ENCODE assay signal across 16 cellular contexts in the genomic region with DNA sequence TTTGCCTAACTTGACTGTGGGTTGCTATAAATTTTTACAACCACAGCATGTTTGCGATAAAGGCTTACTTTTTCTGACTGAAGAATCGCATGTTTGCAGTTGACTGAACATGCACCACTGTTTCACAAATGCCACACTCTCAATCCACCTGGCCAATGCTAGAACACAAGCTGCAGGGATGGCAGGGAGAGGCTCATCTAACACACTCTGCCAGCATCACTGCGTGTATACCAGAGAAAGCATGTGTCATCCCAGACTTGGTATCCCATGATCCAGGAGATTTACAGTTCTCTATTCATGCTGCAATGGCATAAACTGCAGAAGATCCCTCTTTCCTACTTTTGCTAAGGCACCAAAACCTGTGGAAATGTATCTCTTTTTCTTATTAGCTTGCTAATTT.
A peak's percentile ranks its signal among the peaks of the same experiment; 100 is the strongest.
DNase-seq lines count a peak whose midpoint lies in the region; ATAC-seq and TF ChIP-seq lines count a peak whose summit lies in the region.
"Had no signal": no experiment of that assay in that cellular context is flagged by ENCODE, and none has a peak within 500 bp of the region (broad histone marks: within the 10 kb centered on the region; RNA-seq: fewer than 3 reads in every experiment).

No MANE protein-coding gene starts in this region.

- CTCF ChIA-PET in CD4-positive, alpha-beta memory T cell (lab: Charles Lee; ENCODE audit: partially characterized antibody), result interaction anchor here (1.0 to 1.5 kb wide), 2 partner anchors 8 to 11 kb away, joined by 3 read pairs; no protein-coding TSS in a partner anchor

- peak overlapping the region; percentile 19 to 94 (median 62) for H3K27ac Mint-ChIP-seq in CD4-positive, alpha-beta memory T cell
- peak overlapping the region; percentile 3 for H3K27ac Mint-ChIP-seq in activated T-helper 17 cell treated with anti-CD3 and anti-CD28 coated beads, Interleukin-2, amount 50 U/mL, for 72 hours
- H3K27ac Mint-ChIP-seq in memory B cell (peak overlapping the region; percentile 70), osteocyte (ENCODE audit: unreplicated experiment) (no peak overlapping the region), endodermal cell (no peak overlapping the region)
- H3K27ac Mint-ChIP-seq: B cell, H9 had no signal

- no peaks in the 10 kb centered on the region for H3K27me3 ChIP-seq in CD4-positive, alpha-beta memory T cell (ENCODE audit: insufficient read depth, low read length)
- no peaks in the 10 kb centered on the region for H3K27me3 ChIP-seq in endodermal cell (ENCODE audit: control insufficient read depth, insufficient read depth, low read length, poor library complexity, severe bottlenecking)
- H3K27me3 ChIP-seq in thyroid gland, result no peaks in the 10 kb centered on the region
- H3K27me3 ChIP-seq: MG63 had no signal

- no peak overlapping the region for H3K9ac ChIP-seq in endodermal cell (ENCODE audit: extremely low read depth, low read length, poor library complexity, severe bottlenecking)

- no peak overlapping the region for H3K4me3 Mint-ChIP-seq in CD4-positive, alpha-beta memory T cell
- no peak overlapping the region for H3K4me3 Mint-ChIP-seq in activated T-helper 17 cell treated with anti-CD3 and anti-CD28 coated beads, Interleukin-2, amount 50 U/mL, for 72 hours
- H3K4me3 Mint-ChIP-seq in memory B cell, result no peak overlapping the region
- H3K4me3 Mint-ChIP-seq in osteocyte (ENCODE audit: unreplicated experiment), result no peak overlapping the region
- H3K4me3 Mint-ChIP-seq in endodermal cell, result no peak overlapping the region
- H3K4me3 Mint-ChIP-seq: B cell, H9 had no signal

- intact Hi-C loops in CD4-positive, alpha-beta memory T cell (cut with micrococcal nuclease), result no loop called here
- intact Hi-C loops in thyroid gland (cut with DNase I), result no loop called here

- peaks cover 29 to 63% (median 38%) of the 10 kb centered on the region in 4 donors for H3K4me1 Mint-ChIP-seq in CD4-positive, alpha-beta memory T cell
- peaks cover 21% of the 10 kb centered on the region for H3K4me1 Mint-ChIP-seq in activated T-helper 17 cell treated with anti-CD3 and anti-CD28 coated beads, Interleukin-2, amount 50 U/mL, for 72 hours
- H3K4me1 Mint-ChIP-seq in memory B cell (peaks cover 13% of the 10 kb centered on the region), osteocyte (ENCODE audit: unreplicated experiment) (peaks cover 12% of the 10 kb centered on the region), endodermal cell (peaks cover 6% of the 10 kb centered on the region)

- peaks cover 65% of the 10 kb centered on the region for H3K36me3 ChIP-seq in CD4-positive, alpha-beta memory T cell (ENCODE audit: insufficient read depth, low read length)
- no peaks in the 10 kb centered on the region for H3K36me3 ChIP-seq in endodermal cell (ENCODE audit: control insufficient read depth, insufficient read depth, low read length)
- H3K36me3 ChIP-seq in thyroid gland, result peaks cover 26 to 36% of the 10 kb centered on the region in 2 donors

- no peaks in the 10 kb centered on the region for H3K27me3 Mint-ChIP-seq in CD4-positive, alpha-beta memory T cell
- H3K27me3 Mint-ChIP-seq in activated T-helper 17 cell treated with anti-CD3 and anti-CD28 coated beads, Interleukin-2, amount 50 U/mL, for 72 hours, result no peaks in the 10 kb centered on the region
- H3K27me3 Mint-ChIP-seq in memory B cell, result no peaks in the 10 kb centered on the region
- no peaks in the 10 kb centered on the region for H3K27me3 Mint-ChIP-seq in osteocyte (ENCODE audit: unreplicated experiment)
- H3K27me3 Mint-ChIP-seq in endodermal cell (ENCODE audit: insufficient read depth), result no peaks in the 10 kb centered on the region
- H3K27me3 Mint-ChIP-seq: B cell had no signal

- 94 to 95% methylated on average over 2 to 3 of the region's 3 CpGs for WGBS in endodermal cell (ENCODE audit: insufficient coverage in 1 of 2, insufficient read length in 1 of 2), 2 experiments
- WGBS in thyroid gland, 2 donors, result 90 to 95% methylated on average over 3 of the region's 3 CpGs

- no peak overlapping the region for H3K4me3 ChIP-seq in CD4-positive, alpha-beta memory T cell (ENCODE audit: low read length in 2 of 2)
- H3K4me3 ChIP-seq in endodermal cell (ENCODE audit: low read length) (no peak overlapping the region), thyroid gland (replicated peaks in 1 of 3) (no peak overlapping the region)
- H3K4me3 ChIP-seq: MG63, PC-9 had no signal

- H3K4me1 ChIP-seq in CD4-positive, alpha-beta memory T cell (ENCODE audit: insufficient read depth, low read length), result peaks cover 14% of the 10 kb centered on the region
- peaks cover 3% of the 10 kb centered on the region for H3K4me1 ChIP-seq in endodermal cell (ENCODE audit: control insufficient read depth, insufficient read depth, low read length)
- H3K4me1 ChIP-seq in thyroid gland, result no peaks in the 10 kb centered on the region

- H3K27ac ChIP-seq in CD4-positive, alpha-beta memory T cell (ENCODE audit: low read depth, low read length), result no peak overlapping the region
- no peak overlapping the region for H3K27ac ChIP-seq in endodermal cell (ENCODE audit: low read depth, low read length)
- no peak overlapping the region for H3K27ac ChIP-seq in thyroid gland
- H3K27ac ChIP-seq: PC-9 had no signal

- H3K9me3 Mint-ChIP-seq in CD4-positive, alpha-beta memory T cell, result peaks cover 0 to 2% (median 0%) of the 10 kb centered on the region in 8 donors
- H3K9me3 Mint-ChIP-seq in activated T-helper 17 cell treated with anti-CD3 and anti-CD28 coated beads, Interleukin-2, amount 50 U/mL, for 72 hours, result no peaks in the 10 kb centered on the region
- H3K9me3 Mint-ChIP-seq in memory B cell, result no peaks in the 10 kb centered on the region
- no peaks in the 10 kb centered on the region for H3K9me3 Mint-ChIP-seq in osteocyte (ENCODE audit: unreplicated experiment)
- no peaks in the 10 kb centered on the region for H3K9me3 Mint-ChIP-seq in endodermal cell
- H3K9me3 Mint-ChIP-seq: H9 had no signal

- H3K36me3 Mint-ChIP-seq in CD4-positive, alpha-beta memory T cell, result peaks cover 70 to 86% of the 10 kb centered on the region in 2 donors
- H3K36me3 Mint-ChIP-seq in activated T-helper 17 cell treated with anti-CD3 and anti-CD28 coated beads, Interleukin-2, amount 50 U/mL, for 72 hours (ENCODE audit: low read depth), result peaks cover 98% of the 10 kb centered on the region
- H3K36me3 Mint-ChIP-seq in memory B cell, result peaks cover 47% of the 10 kb centered on the region
- peaks cover 70% of the 10 kb centered on the region for H3K36me3 Mint-ChIP-seq in osteocyte (ENCODE audit: unreplicated experiment)
- H3K36me3 Mint-ChIP-seq in endodermal cell (ENCODE audit: low read depth), result no peaks in the 10 kb centered on the region

- no peak for ATAC-seq in activated T-helper 17 cell treated with anti-CD3 and anti-CD28 coated beads, Interleukin-2, amount 50 U/mL, for 72 hours (replicated peaks)
- ATAC-seq in memory B cell (ENCODE audit: low read depth), result no peak

- POLR2A ChIA-PET in CD4-positive, alpha-beta memory T cell (lab: Charles Lee; ENCODE audit: partially characterized antibody), result interaction anchor here (0.8 kb wide), 1 partner anchor 85 kb away, joined by 3 read pairs; no protein-coding TSS in a partner anchor

- DNase-seq in Ammon's horn (ENCODE audit: low spot score) (peak; percentile 13), memory B cell (ENCODE audit: low spot score in 2 of 2) (no peak), osteocyte (ENCODE audit: extremely low spot score, unreplicated experiment) (no peak), endodermal cell (no peak), thyroid gland (no peak)
- no peak for DNase-seq in CD4-positive, alpha-beta memory T cell
- DNase-seq: ACHN, H9, MG63, NCI-H1105, NCI-H187, NCI-H446 treated with DMSO at 0.1 percent for 48 hours, NCI-H748 treated with DMSO at 0.1 percent for 48 hours, PC-9 had no signal

- TF ChIP-seq CTCF in osteocyte (IDR thresholded peaks at IDR 0.05), result no peak
- TF ChIP-seq CTCF in endodermal cell (conservative IDR thresholded peaks at IDR 0.05), result no peak
- no peak for TF ChIP-seq CTCF in thyroid gland (IDR thresholded peaks at IDR 0.05)

- H3K9me3 ChIP-seq in CD4-positive, alpha-beta memory T cell (ENCODE audit: control insufficient read depth in 1 of 2, low read length in 2 of 2), result no peaks in the 10 kb centered on the region
- H3K9me3 ChIP-seq in endodermal cell (ENCODE audit: control insufficient read depth, low read length), result no peaks in the 10 kb centered on the region
- no peaks in the 10 kb centered on the region for H3K9me3 ChIP-seq in thyroid gland
- H3K9me3 ChIP-seq: MG63 had no signal

- TF ChIP-seq POLR2A in thyroid gland (IDR thresholded peaks at IDR 0.05), result no peak

Comparison
In these comparisons a context has a peak if more than half of its experiments do, and no peak if none do; other contexts are left out.
1. H3K27ac Mint-ChIP-seq: peak in CD4-positive, alpha-beta memory T cell (7 of 7), activated T-helper 17 cell treated with anti-CD3 and anti-CD28 coated beads, Interleukin-2, amount 50 U/mL, for 72 hours (single experiment) and memory B cell (single experiment); none in osteocyte (single experiment) and endodermal cell (single experiment).